In genomic region chr3:17070560-17070959, GRCh38 we compare ENCODE assay signal across 10 cellular contexts.
DNase-seq lines count a peak whose midpoint lies in the region; ATAC-seq and TF ChIP-seq lines count a peak whose summit lies in the region.
"Had no signal": no experiment of that assay in that cellular context is flagged by ENCODE, and none has a peak within 500 bp of the region (broad histone marks: within the 10 kb centered on the region; RNA-seq: fewer than 3 reads in every experiment).

No MANE protein-coding gene starts in this region.

- TF ChIP-seq CTCF in lower lobe of right lung (IDR thresholded peaks at IDR 0.05) = no peak

- ATAC-seq in lower lobe of right lung = no peak
- no peak for ATAC-seq in HG02870 (IDR thresholded peaks at IDR 0.05; ENCODE audit: unreplicated experiment)
- ATAC-seq in GM21526 (IDR thresholded peaks at IDR 0.05; ENCODE audit: low FRiP score, unreplicated experiment) = no peak

- DNase-seq in EH (ENCODE audit: low read depth) (peak; percentile 76), NCI-H2081 treated with DMSO at 0.1 percent for 48 hours (lab: John Stamatoyannopoulos, UW) (peak; percentile 27), astrocyte of the hippocampus (ENCODE audit: low read depth, low spot score) (peak; percentile 50), mucosa of gallbladder (ENCODE audit: low spot score) (peak; percentile 46), lower lobe of right lung (no peak), GM03348 (ENCODE audit: low spot score) (no peak)
- DNase-seq: MM.1S had no signal

- H3K27me3 ChIP-seq in lower lobe of right lung (ENCODE audit: low read depth) = no peaks in the 10 kb centered on the region

- no peaks in the 10 kb centered on the region for H3K4me1 ChIP-seq in lower lobe of right lung

- no peak overlapping the region for H3K27ac ChIP-seq in lower lobe of right lung

- no peak overlapping the region for H3K4me3 ChIP-seq in lower lobe of right lung
- H3K4me3 ChIP-seq: lung had no signal

- no peaks in the 10 kb centered on the region for H3K9me3 ChIP-seq in lower lobe of right lung

- peaks cover 13% of the 10 kb centered on the region for H3K36me3 ChIP-seq in lower lobe of right lung

- intact Hi-C loops in lower lobe of right lung (cut with DNase I) = no loop called here

Comparison
In these comparisons a context has a peak if more than half of its experiments do, and no peak if none do; other contexts are left out.
1. DNase-seq: peak in EH (single experiment), NCI-H2081 treated with DMSO at 0.1 percent for 48 hours (single experiment), astrocyte of the hippocampus (single experiment) and mucosa of gallbladder (single experiment); none in lower lobe of right lung (single experiment) and GM03348 (single experiment).